ENCODE assay signal across 17 cellular contexts in genomic region chr5:150136841-150137167, GRCh38. TPM values are rescaled to one million over a fixed set of nuclear protein-coding genes. Genes with fewer than 3 reads are reported as not detected.
DNase-seq lines count a peak whose midpoint lies in the region; ATAC-seq and TF ChIP-seq lines count a peak whose summit lies in the region.
"Had no signal": no experiment of that assay in that cellular context is flagged by ENCODE, and none has a peak within 500 bp of the region (broad histone marks: within the 10 kb centered on the region; RNA-seq: fewer than 3 reads in every experiment).

No MANE protein-coding gene starts in this region.

- ATAC-seq in HG03196 (IDR thresholded peaks at IDR 0.05; ENCODE audit: unreplicated experiment), result no peak

- POLR2A ChIA-PET in Caco-2 (lab: Charles Lee), result interaction anchor here (1.0 kb wide), 1 partner anchor 23 kb away, joined by 4 read pairs; no protein-coding TSS in a partner anchor

- H3K4me1 ChIP-seq in Caco-2, result peaks cover 60% of the 10 kb centered on the region
- peaks cover 69% of the 10 kb centered on the region for H3K4me1 ChIP-seq in mesenchymal stem cell (ENCODE audit: control insufficient read depth, insufficient read depth, low read depth, low read length)
- H3K4me1 ChIP-seq in stomach, result peaks cover 43 to 63% (median 53%) of the 10 kb centered on the region in 4 donors

- peak overlapping the region; percentile 58 to 100 for H3K18ac ChIP-seq in mesenchymal stem cell (ENCODE audit: low read depth in 1 of 2, low read length in 2 of 2)

- H3K27ac ChIP-seq in brain microvascular endothelial cell (peak overlapping the region; percentile 94), mesenchymal stem cell (ENCODE audit: low read length, poor library complexity, severe bottlenecking) (peak overlapping the region; percentile 99), stomach (peak overlapping the region in 4 of 5 donors; percentile 73 to 85 (median 82))
- H3K27ac ChIP-seq: WERI-Rb-1 had no signal

- H4K91ac ChIP-seq in mesenchymal stem cell (ENCODE audit: low read length), result peak overlapping the region; percentile 86

- H3K9me3 ChIP-seq in Caco-2 (no peaks in the 10 kb centered on the region), mesenchymal stem cell (ENCODE audit: control insufficient read depth, low read length) (no peaks in the 10 kb centered on the region), stomach (no peaks in the 10 kb centered on the region)

- 85% methylated on average over 7 of the region's 7 CpGs for WGBS in mesenchymal stem cell
- 78 to 91% (median 87%) methylated on average over 6 to 7 of the region's 7 CpGs for WGBS in stomach, 5 donors

- peak overlapping the region; percentile 76 to 99 for H3K4ac ChIP-seq in mesenchymal stem cell (ENCODE audit: low read depth in 1 of 2, low read length in 2 of 2)

- peak overlapping the region in 1 of 2 experiments; percentile 0 for H3K14ac ChIP-seq in mesenchymal stem cell (ENCODE audit: low read length in 2 of 2)

- H2AFZ ChIP-seq in mesenchymal stem cell (ENCODE audit: low read depth, low read length), result no peak overlapping the region

- no peak overlapping the region for H4K8ac ChIP-seq in mesenchymal stem cell (ENCODE audit: low read length)

- H2AK5ac ChIP-seq in mesenchymal stem cell (ENCODE audit: low read length, severe bottlenecking), result peak overlapping the region; percentile 26

- H3K4me2 ChIP-seq in mesenchymal stem cell (ENCODE audit: low read length, poor library complexity, severe bottlenecking), result no peak overlapping the region

- peaks cover 15% of the 10 kb centered on the region for H3K79me1 ChIP-seq in mesenchymal stem cell (replicated peaks; ENCODE audit: low read length, poor library complexity, severe bottlenecking)

- H2BK5ac ChIP-seq in mesenchymal stem cell (ENCODE audit: low read depth, low read length, poor library complexity, severe bottlenecking), result peak overlapping the region; percentile 20

- no peak for TF ChIP-seq POLR2A in stomach (IDR thresholded peaks at IDR 0.05)

- TF ChIP-seq EP300 in stomach (IDR thresholded peaks at IDR 0.05), result no peak

- peaks cover 45% of the 10 kb centered on the region for H3K4me1 Mint-ChIP-seq in Caco-2 (ENCODE audit: low read depth, unreplicated experiment)

- H3K36me3 ChIP-seq in Caco-2 (ENCODE audit: control insufficient read depth, insufficient read depth, low read length) (no peaks in the 10 kb centered on the region), brain microvascular endothelial cell (replicated peaks) (peaks cover 51% of the 10 kb centered on the region), mesenchymal stem cell (ENCODE audit: control insufficient read depth in 1 of 2, insufficient read depth in 2 of 2, low read depth in 1 of 2, low read length in 2 of 2) (peaks cover 46 to 91% of the 10 kb centered on the region in 2 experiments), stomach (peaks cover 0 to 23% (median 9%) of the 10 kb centered on the region in 4 donors)
- H3K36me3 ChIP-seq: WERI-Rb-1 had no signal

- no TSS peak for BruUV-seq in Caco-2 (replicated peaks; lab: Mats Ljungman, UMichigan)

- peak overlapping the region; percentile 38 to 100 for H2BK12ac ChIP-seq in mesenchymal stem cell (ENCODE audit: low read length in 2 of 2)

- no peaks in the 10 kb centered on the region for H3K27me3 ChIP-seq in Caco-2 (replicated peaks; ENCODE audit: control insufficient read depth, insufficient read depth, low read length)
- H3K27me3 ChIP-seq in brain microvascular endothelial cell (replicated peaks), result no peaks in the 10 kb centered on the region
- no peaks in the 10 kb centered on the region for H3K27me3 ChIP-seq in mesenchymal stem cell (ENCODE audit: control insufficient read depth in 1 of 2, insufficient read depth in 1 of 2, low read length in 2 of 2)
- H3K27me3 ChIP-seq in stomach, result no peaks in the 10 kb centered on the region

- peaks cover 6% of the 10 kb centered on the region for H3K36me3 Mint-ChIP-seq in Caco-2 (ENCODE audit: insufficient read depth, unreplicated experiment)
- H3K36me3 Mint-ChIP-seq: brain had no signal

- no peaks in the 10 kb centered on the region for H3K9me3 Mint-ChIP-seq in Caco-2 (ENCODE audit: unreplicated experiment)
- H3K9me3 Mint-ChIP-seq: brain, mesothelial cell of epicardium, type B pancreatic cell had no signal

- intact Hi-C loops in Caco-2 (cut with micrococcal nuclease; ENCODE audit: unreplicated experiment) (loop anchor here (1.0 kb wide), 1 partner anchor 24 kb away; no protein-coding TSS in a partner anchor), stomach (cut with DNase I; ENCODE audit: low total_unique reads) (no loop called here)

- H3K4me3 ChIP-seq in Caco-2 (ENCODE audit: low read depth, low read length) (no peak overlapping the region), brain microvascular endothelial cell (ENCODE audit: low read depth, low read length) (no peak overlapping the region), mesenchymal stem cell (ENCODE audit: insufficient read depth in 1 of 2, low read depth in 1 of 2, low read length in 2 of 2) (peak overlapping the region in 1 of 2 experiments; percentile 50), stomach (no peak overlapping the region)

- peak overlapping the region; percentile 82 for H3K9ac ChIP-seq in mesenchymal stem cell (ENCODE audit: low read length)

- H3K23ac ChIP-seq in mesenchymal stem cell (ENCODE audit: low read length in 2 of 2), result no peak overlapping the region

- H2BK15ac ChIP-seq in mesenchymal stem cell (ENCODE audit: low read depth, poor library complexity, severe bottlenecking), result peak overlapping the region; percentile 52

- H3K4me3 Mint-ChIP-seq in Caco-2 (ENCODE audit: unreplicated experiment), result peak overlapping the region; percentile 72
- H3K4me3 Mint-ChIP-seq: brain, type B pancreatic cell had no signal

- DNase-seq in Caco-2 (no peak), brain microvascular endothelial cell (no peak), mesenchymal stem cell (no peak), stomach (no peak), hypothalamus (lab: John Stamatoyannopoulos, UW) (no peak), superior temporal gyrus (ENCODE audit: extremely low spot score) (no peak)
- no peak for DNase-seq in activated CD4-positive, alpha-beta T cell treated with anti-CD3 and anti-CD28 coated beads for 1 hour
- DNase-seq: foreskin melanocyte, NCI-H187 treated with DMSO at 0.1 percent for 48 hours, NCI-H526, PC-3, WERI-Rb-1 had no signal

- no peaks in the 10 kb centered on the region for H3K27me3 Mint-ChIP-seq in Caco-2 (ENCODE audit: insufficient read depth, unreplicated experiment)
- H3K27me3 Mint-ChIP-seq: brain had no signal

- peak overlapping the region; percentile 99 for H2BK120ac ChIP-seq in mesenchymal stem cell (ENCODE audit: low read depth, low read length)

- TF ChIP-seq CTCF in Caco-2 (IDR thresholded peaks at IDR 0.05; ENCODE audit: insufficient read depth in 1 of 2, low read depth in 1 of 2, low read length in 1 of 2, severe bottlenecking in 1 of 2, unreplicated experiment in 1 of 2) (no peak), brain microvascular endothelial cell (IDR thresholded peaks at IDR 0.05; ENCODE audit: low read depth, low read length, missing control alignments) (no peak), stomach (IDR thresholded peaks at IDR 0.05) (no peak)

- in situ Hi-C loops in brain microvascular endothelial cell (cut with HindIII; ENCODE audit: low pct_ligation_motif_present, low sequenced_read_pairs), result no loop called here

- H3K27ac Mint-ChIP-seq in Caco-2 (ENCODE audit: unreplicated experiment), result peak overlapping the region; percentile 92

- CTCF ChIA-PET in Caco-2 (lab: Charles Lee), result interaction anchor here (1.0 to 2.7 kb wide), 6 partner anchors 15 to 213 kb away, joined by 3 to 15 read pairs (median 4); no protein-coding TSS in a partner anchor

RNA-seq across cellular contexts. Expression of gene PDGFRB, which starts 18.8 kb away (rescaled TPM):
- 5.9 and 7.2 TPM in 2 replicates for total RNA-seq in Caco-2 (2022)
- polyA plus RNA-seq in mesenchymal stem cell (2013, experiment 1 of 2), result 203 TPM
- polyA plus RNA-seq in mesenchymal stem cell (2013, experiment 2 of 2), result 211 TPM
- total RNA-seq in stomach, result 10 to 100 TPM; 16.5 to 71.2 (median 53.1) TPM
- 1 to 10 TPM; 4.7 to 9.1 (median 6.9) TPM for polyA plus RNA-seq in stomach

RNA-seq across cellular contexts. Expression of gene CDX1, which starts 29.8 kb away (rescaled TPM):
- total RNA-seq in Caco-2 (2022) (0.29 and 0.65 TPM in 2 replicates), stomach (100 to 1,000 TPM in 1 of 5 donors, 1 to 10 TPM in 1, not detected in 3; 2.0 to 472 TPM)
- 0.08 TPM for polyA plus RNA-seq in mesenchymal stem cell (2013, experiment 1 of 2)
- polyA plus RNA-seq in mesenchymal stem cell (2013, experiment 2 of 2), result 0.03 TPM
- under 1 TPM in 1 of 3 donors, not detected in 2; 0.31 TPM for polyA plus RNA-seq in stomach
- total RNA-seq: omental fat pad, PC-3 had no signal

RNA-seq across cellular contexts. Expression of gene CSF1R, which starts 50.5 kb away (rescaled TPM):
- total RNA-seq in Caco-2 (2022) (5.8 and 8.2 TPM in 2 replicates), stomach (100 to 1,000 TPM in 1 of 5 donors, 10 to 100 TPM in 4; 17.8 to 235 (median 34.9) TPM)
- 0.06 TPM for polyA plus RNA-seq in mesenchymal stem cell (2013, experiment 1 of 2)
- 0.12 TPM for polyA plus RNA-seq in mesenchymal stem cell (2013, experiment 2 of 2)
- polyA plus RNA-seq in stomach, result 10 to 100 TPM in 1 of 3 donors, 1 to 10 TPM in 2; 3.0 to 10.2 (median 8.5) TPM
- total RNA-seq: PC-3 had no signal

RNA-seq across cellular contexts. Expression of gene SLC6A7, which starts 53.1 kb away (rescaled TPM):
- not detected in 2 replicates for total RNA-seq in Caco-2 (2022)
- not detected for polyA plus RNA-seq in mesenchymal stem cell (2013, experiment 1 of 2)
- not detected for polyA plus RNA-seq in mesenchymal stem cell (2013, experiment 2 of 2)
- total RNA-seq in stomach, result 10 to 100 TPM in 1 of 5 donors, not detected in 4; 29.3 TPM
- not detected for polyA plus RNA-seq in stomach
- total RNA-seq: mesothelial cell of epicardium, omental fat pad had no signal
